Comparison of ENCODE assay signal across 8 cellular contexts in genomic region chr11:135075740-135076139, GRCh38.
DNase-seq lines count a peak whose midpoint lies in the region; FAIRE-seq and TF ChIP-seq lines count a peak whose summit lies in the region.

No MANE protein-coding gene starts in this region.

- no peak overlapping the region for H3K4me3 Mint-ChIP-seq in nephron progenitor cell

- intact Hi-C loops in dorsolateral prefrontal cortex (cut with DNase I) = no loop called here

- peaks cover 6% of the 10 kb centered on the region for H3K4me1 Mint-ChIP-seq in nephron progenitor cell

- no peak for FAIRE-seq in GM12891 (lab: Jason Lieb, UNC)

- peaks cover 4% of the 10 kb centered on the region for H3K27me3 Mint-ChIP-seq in nephron progenitor cell (ENCODE audit: low read depth, poor library complexity)

- TF ChIP-seq POLR2A in GM12891 (IDR thresholded peaks at IDR 0.05; ENCODE audit: low read depth, low read length) = no peak

- peaks cover 0 to 4% (median 0%) of the 10 kb centered on the region in 45 donors for H3K27me3 ChIP-seq in dorsolateral prefrontal cortex

- peak in 45 of 56 donors; percentile 10 to 66 (median 37) for TF ChIP-seq CTCF in dorsolateral prefrontal cortex (IDR thresholded peaks at IDR 0.05 in 54 of 56, conservative IDR thresholded peaks at IDR 0.05 in 2 of 56; ENCODE audit: low read depth in 1 of 56, partially characterized antibody in 56 of 56)
- peak; percentile 53 for TF ChIP-seq CTCF in nephron progenitor cell (IDR thresholded peaks at IDR 0.05)

- DNase-seq in HCEC 1CT = peak; percentile 13
- peak; percentile 39 to 43 for DNase-seq in activated CD4-positive, alpha-beta T cell treated with anti-CD3 and anti-CD28 coated beads for 24 hours (ENCODE audit: low read depth in 2 of 2)
- DNase-seq in dorsolateral prefrontal cortex = peak in 1 of 10 donors; percentile 59
- peak; percentile 65 for DNase-seq in nephron progenitor cell
- DNase-seq in effector CD8-positive, alpha-beta T cell (lab: John Stamatoyannopoulos, UW) = no peak
- no peak for DNase-seq in occipital lobe (lab: John Stamatoyannopoulos, UW)
- DNase-seq in GM12891 (ENCODE audit: insufficient read length, low spot score) = no peak
- DNase-seq in SIG-M5 (lab: John Stamatoyannopoulos, UW) = no peak

- H3K9me3 Mint-ChIP-seq in nephron progenitor cell = peaks cover 14% of the 10 kb centered on the region

- no peak overlapping the region for H3K27ac ChIP-seq in dorsolateral prefrontal cortex

- H3K36me3 Mint-ChIP-seq in nephron progenitor cell (ENCODE audit: low read depth) = no peaks in the 10 kb centered on the region

- no peak overlapping the region for H3K4me3 ChIP-seq in dorsolateral prefrontal cortex

- H3K27ac Mint-ChIP-seq in nephron progenitor cell = no peak overlapping the region

TF ChIP-seq in GM12891, 5 proteins besides CTCF, POLR2A, EP300 and RAD21:
- no peak for TF ChIP-seq PAX5 (IDR thresholded peaks at IDR 0.05; ENCODE audit: insufficient read depth, low read length, severe bottlenecking)
- TF ChIP-seq TAF1 (IDR thresholded peaks at IDR 0.05; ENCODE audit: low read depth, low read length) = no peak

Comparison
In these comparisons a context has a peak if more than half of its experiments do, and no peak if none do; other contexts are left out.
1. DNase-seq: peak in HCEC 1CT (single experiment), activated CD4-positive, alpha-beta T cell treated with anti-CD3 and anti-CD28 coated beads for 24 hours (2 of 2) and nephron progenitor cell (single experiment); none in effector CD8-positive, alpha-beta T cell (single experiment), occipital lobe (single experiment), GM12891 (single experiment) and SIG-M5 (single experiment).